ENCODE assay signal across 9 cellular contexts in the genomic region with DNA sequence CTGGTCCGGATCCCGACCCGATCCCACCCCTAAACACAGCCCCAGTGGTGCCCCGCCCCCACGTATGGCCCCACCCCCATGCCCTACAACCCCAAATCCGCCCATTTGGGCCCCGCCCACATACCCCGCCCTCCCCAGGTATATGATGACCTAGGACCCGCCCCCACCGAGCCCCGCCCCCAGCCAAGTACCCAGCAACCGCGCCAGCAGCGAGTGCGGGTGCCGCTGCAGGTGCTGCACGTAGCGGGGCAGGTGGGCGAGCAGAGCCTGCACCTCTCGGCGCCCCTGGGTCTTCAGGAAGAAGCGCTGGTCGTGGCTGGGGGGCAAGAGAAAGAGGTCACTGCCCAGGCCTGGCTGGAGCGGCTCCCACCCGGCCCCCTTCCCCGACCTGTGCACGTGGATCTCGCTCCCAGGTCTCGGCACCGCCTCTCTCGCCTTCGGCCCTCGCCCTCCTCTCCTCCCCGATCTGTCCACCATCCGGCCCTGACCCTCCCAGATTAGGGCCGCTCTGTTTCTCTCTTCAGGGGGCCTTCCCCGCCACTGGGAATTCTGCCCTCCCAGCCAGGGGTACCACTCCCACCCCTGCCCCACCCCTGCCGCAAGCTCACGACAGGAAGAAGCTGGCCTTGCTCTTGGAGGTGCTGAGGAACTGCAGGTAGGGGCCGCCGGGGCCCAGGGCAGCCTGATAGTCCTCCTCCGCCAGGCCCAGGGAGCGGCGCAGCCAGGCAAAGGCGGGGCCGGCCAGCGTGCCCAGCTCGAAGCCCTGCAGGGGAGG. TPM values are rescaled to one million over a fixed set of nuclear protein-coding genes. Genes with fewer than 3 reads are reported as not detected.
A peak's percentile ranks its signal among the peaks of the same experiment; 100 is the strongest.
DNase-seq lines count a peak whose midpoint lies in the region; ATAC-seq and TF ChIP-seq lines count a peak whose summit lies in the region.
"Had no signal": no experiment of that assay in that cellular context is flagged by ENCODE, and none has a peak within 500 bp of the region (broad histone marks: within the 10 kb centered on the region; RNA-seq: fewer than 3 reads in every experiment).

No MANE protein-coding gene starts in this region.

- peak; percentile 47 to 58 for ATAC-seq in naive thymus-derived CD8-positive, alpha-beta T cell
- no peak for ATAC-seq in HG02588 (IDR thresholded peaks at IDR 0.05; ENCODE audit: unreplicated experiment)

- H3K23me2 ChIP-seq in H9 (ENCODE audit: insufficient read length, low read depth, low read length, poor library complexity, severe bottlenecking) = peaks cover 16% of the 10 kb centered on the region

- H3K18ac ChIP-seq in H9 (ENCODE audit: insufficient read length, low read depth, low read length) = no peak overlapping the region

- H2BK15ac ChIP-seq in H9 (ENCODE audit: low read depth, low read length) = no peak overlapping the region

- H2BK5ac ChIP-seq in H9 (ENCODE audit: insufficient read length, low read length) = no peak overlapping the region

- CTCF ChIA-PET in mammary epithelial cell (lab: Charles Lee; ENCODE audit: low non-redundant PET) = no interaction called here

- H3K4ac ChIP-seq in H9 (ENCODE audit: low read depth, low read length) = no peak overlapping the region

- H3K27me3 Mint-ChIP-seq in H9 (ENCODE audit: low read depth) = peaks cover 25% of the 10 kb centered on the region
- H3K27me3 Mint-ChIP-seq in naive thymus-derived CD8-positive, alpha-beta T cell = peaks cover 0 to 7% (median 4%) of the 10 kb centered on the region in 5 donors

- peaks cover 21 to 34% of the 10 kb centered on the region in 2 experiments for H3K4me1 Mint-ChIP-seq in H9
- peaks cover 12 to 30% (median 25%) of the 10 kb centered on the region in 4 donors for H3K4me1 Mint-ChIP-seq in naive thymus-derived CD8-positive, alpha-beta T cell

- H4K20me1 ChIP-seq in H9 (ENCODE audit: control insufficient read depth, insufficient read depth, insufficient read length) (no peaks in the 10 kb centered on the region), mammary epithelial cell (ENCODE audit: insufficient read depth, low read length) (no peaks in the 10 kb centered on the region)

- H3K9me3 ChIP-seq in H9 (ENCODE audit: control insufficient read depth, low read depth, low read length) (no peaks in the 10 kb centered on the region), mammary epithelial cell (replicated peaks; ENCODE audit: insufficient read depth, low read length) (no peaks in the 10 kb centered on the region)

- H3T11ph ChIP-seq in H9 (ENCODE audit: low read length) = no peak overlapping the region

- peak overlapping the region; percentile 92 to 97 for H3K4me3 Mint-ChIP-seq in H9
- peak overlapping the region; percentile 59 to 83 (median 68) for H3K4me3 Mint-ChIP-seq in naive thymus-derived CD8-positive, alpha-beta T cell

- H3K36me3 Mint-ChIP-seq in H9 (ENCODE audit: insufficient read depth in 1 of 3, low read depth in 3 of 3) = peaks cover 2 to 6% (median 6%) of the 10 kb centered on the region in 3 experiments; a peak in 5 of 7 replicates
- no peaks in the 10 kb centered on the region for H3K36me3 Mint-ChIP-seq in naive thymus-derived CD8-positive, alpha-beta T cell

- H3K23ac ChIP-seq in H9 (ENCODE audit: insufficient read length, low read depth, low read length) = no peak overlapping the region

- intact Hi-C loops in mammary epithelial cell (cut with micrococcal nuclease) = no loop called here

- DNase-seq in H9 = peak; percentile 97
- peak; percentile 80 for DNase-seq in T-helper 22 cell (ENCODE audit: low read depth)
- peak; percentile 44 for DNase-seq in mammary epithelial cell
- DNase-seq in naive thymus-derived CD8-positive, alpha-beta T cell = peak in 9 of 10 donors; percentile 48 to 89 (median 68)
- no peak for DNase-seq in SIG-M5 treated with dmso at 0.1 percent for 504 hours (lab: John Stamatoyannopoulos, UW; ENCODE audit: unreplicated experiment)
- DNase-seq in inferior parietal cortex (ENCODE audit: extremely low spot score) = no peak
- no peak for DNase-seq in C1 segment of cervical spinal cord (lab: John Stamatoyannopoulos, UW)
- DNase-seq: left cardiac atrium had no signal

- no peak overlapping the region for H2BK12ac ChIP-seq in H9 (ENCODE audit: insufficient read length, low read depth, low read length)

- no peak overlapping the region for H2BK20ac ChIP-seq in H9 (ENCODE audit: low read depth, low read length, poor library complexity, severe bottlenecking)

- no peak overlapping the region for H4K5ac ChIP-seq in H9 (ENCODE audit: insufficient read length, low read depth, low read length)

- no peak overlapping the region for H2BK120ac ChIP-seq in H9 (ENCODE audit: low read depth, low read length, poor library complexity, severe bottlenecking)

- no peaks in the 10 kb centered on the region for H3K9me3 Mint-ChIP-seq in H9
- H3K9me3 Mint-ChIP-seq in naive thymus-derived CD8-positive, alpha-beta T cell = peaks cover 0 to 2% (median 0%) of the 10 kb centered on the region in 9 donors

- H3K79me2 ChIP-seq in H9 (ENCODE audit: insufficient read depth, low read length) (no peaks in the 10 kb centered on the region), mammary epithelial cell (ENCODE audit: insufficient read depth, low read length) (no peaks in the 10 kb centered on the region)

- TF ChIP-seq CTCF in H9 (conservative IDR thresholded peaks at IDR 0.05) = no peak
- no peak for TF ChIP-seq CTCF in mammary epithelial cell (conservative IDR thresholded peaks at IDR 0.05 in 1 of 2, IDR thresholded peaks at IDR 0.05 in 1 of 2; ENCODE audit: extremely low read depth in 1 of 2, insufficient read depth in 1 of 2, low read depth in 1 of 2, low read length in 2 of 2)

- no TSS peak for BruUV-seq in mammary epithelial cell (replicated peaks; lab: Mats Ljungman, UMichigan)

- H3K56ac ChIP-seq in H9 (ENCODE audit: insufficient read length, low read depth, low read length) = no peak overlapping the region

- dilution Hi-C loops in mammary epithelial cell (cut with HindIII; ENCODE audit: low sequenced_read_pairs) = no loop called here

- no peaks in the 10 kb centered on the region for H3K36me3 ChIP-seq in mammary epithelial cell (ENCODE audit: insufficient read depth, low read length)

- H3K27me3 ChIP-seq in H9 (ENCODE audit: insufficient read depth, low read length) (no peaks in the 10 kb centered on the region), mammary epithelial cell (ENCODE audit: insufficient read depth, low read length) (no peaks in the 10 kb centered on the region)

- POLR2A ChIA-PET in naive thymus-derived CD8-positive, alpha-beta T cell (lab: Charles Lee) = interaction anchor here (0.6 to 3.2 kb wide), 6 partner anchors 11 to 68 kb away, joined by 4 to 17 read pairs (median 8); a partner anchor contains a TSS

- H4K8ac ChIP-seq in H9 (replicated peaks; ENCODE audit: insufficient read length, low read depth, low read length) = no peak overlapping the region

- WGBS in H9 (ENCODE audit: extremely low coverage, insufficient read length, low lambda C conversion rate) = no CpG with 5 or more reads among the region's 48 CpGs
- WGBS in mammary epithelial cell (ENCODE audit: low coverage, missing lambda C conversion rate) = 29% methylated on average over 8 of the region's 48 CpGs

- H3K9ac ChIP-seq in H9 (ENCODE audit: extremely low read depth, insufficient read length, low read length) (peak overlapping the region; percentile 5), mammary epithelial cell (ENCODE audit: insufficient read depth, low read length) (peak overlapping the region; percentile 56)

- no peak overlapping the region for H3K27ac ChIP-seq in H9 (ENCODE audit: insufficient read length, low read depth, low read length)
- no peak overlapping the region for H3K27ac ChIP-seq in mammary epithelial cell (ENCODE audit: insufficient read depth, low read depth, low read length)

- H3K4me1 ChIP-seq in H9 (ENCODE audit: insufficient read depth, low read length) (peaks cover 2% of the 10 kb centered on the region; the same call in 1 of the 2 replicates), mammary epithelial cell (ENCODE audit: insufficient read depth, low read length) (peaks cover 35% of the 10 kb centered on the region)

- no peaks in the 10 kb centered on the region for H3K79me1 ChIP-seq in H9 (ENCODE audit: insufficient read depth, low read depth, low read length, poor library complexity, severe bottlenecking)

- H2AFZ ChIP-seq in H9 (ENCODE audit: low read length) (no peak overlapping the region), mammary epithelial cell (ENCODE audit: low read depth, low read length) (peak overlapping the region; percentile 96)

- in situ Hi-C loops in mammary epithelial cell (cut with MboI; ENCODE audit: low sequenced_read_pairs in 2 of 2) = loop anchor here in 1 of 2 donors (10.0 kb wide), 1 partner anchor 343 kb away; no protein-coding TSS in a partner anchor

- no peak overlapping the region; a peak in 1 of 7 replicates for H3K27ac Mint-ChIP-seq in H9
- no peak overlapping the region for H3K27ac Mint-ChIP-seq in naive thymus-derived CD8-positive, alpha-beta T cell

- H3K4me3 ChIP-seq in mammary epithelial cell (replicated peaks in 1 of 3; ENCODE audit: insufficient read depth in 1 of 3, low read depth in 2 of 3, low read length in 3 of 3) = peak overlapping the region; percentile 62 to 73 (median 62)

- H4K91ac ChIP-seq in H9 (ENCODE audit: insufficient read length, low read depth, low read length) = no peak overlapping the region

- H2AK5ac ChIP-seq in H9 (ENCODE audit: insufficient read length, low read length) = no peak overlapping the region

- peak overlapping the region; percentile 93 for H3K4me2 ChIP-seq in H9 (ENCODE audit: insufficient read depth, insufficient read length, low read length)
- peak overlapping the region; percentile 93 for H3K4me2 ChIP-seq in mammary epithelial cell (ENCODE audit: insufficient read depth, low read depth, low read length)

- H3K14ac ChIP-seq in H9 (ENCODE audit: insufficient read depth, low read length) = peak overlapping the region; percentile 4; the same call in 1 of the 2 replicates

RNA-seq across cellular contexts. Expression of a gene that starts 2.9 kb away (rescaled TPM):
- total RNA-seq in H9 (2021) (9.0 and 11.6 TPM in 2 replicates), mammary epithelial cell (10 to 100 TPM in 1 of 2 donors, 1 to 10 TPM in 1; 6.7 to 11.8 TPM)
- 4.4 TPM for polyA plus RNA-seq in mammary epithelial cell
- polyA minus RNA-seq in mammary epithelial cell = 0.41 TPM
- total RNA-seq in naive thymus-derived CD8-positive, alpha-beta T cell = 1 to 10 TPM; 1.8 to 2.0 TPM
- polyA plus RNA-seq in naive thymus-derived CD8-positive, alpha-beta T cell = under 1 TPM in 2 of 3 donors, not detected in 1; 0.28 to 0.46 TPM

RNA-seq across cellular contexts. Expression of a gene that starts 10.0 kb away (rescaled TPM):
- total RNA-seq in H9 (2021) (44.7 and 46.1 TPM in 2 replicates), mammary epithelial cell (10 to 100 TPM; 10.0 to 48.7 TPM)
- 45.2 TPM for polyA plus RNA-seq in mammary epithelial cell
- 74.8 TPM for polyA minus RNA-seq in mammary epithelial cell
- 10 to 100 TPM; 71.1 to 74.6 TPM for total RNA-seq in naive thymus-derived CD8-positive, alpha-beta T cell
- polyA plus RNA-seq in naive thymus-derived CD8-positive, alpha-beta T cell = 10 to 100 TPM; 28.5 to 34.7 (median 34.2) TPM

RNA-seq across cellular contexts. Expression of a gene that starts 10.8 kb away (rescaled TPM):
- total RNA-seq in H9 (2021) (15.4 and 16.5 TPM in 2 replicates), mammary epithelial cell (10 to 100 TPM; 14.3 to 19.6 TPM)
- polyA plus RNA-seq in mammary epithelial cell = 21.9 TPM
- polyA minus RNA-seq in mammary epithelial cell = 50.2 TPM
- total RNA-seq in naive thymus-derived CD8-positive, alpha-beta T cell = 10 to 100 TPM; 47.0 to 47.5 TPM
- polyA plus RNA-seq in naive thymus-derived CD8-positive, alpha-beta T cell = 10 to 100 TPM; 19.8 to 34.4 (median 22.1) TPM

RNA-seq across cellular contexts. Expression of a gene that starts 28.2 kb away (rescaled TPM):
- total RNA-seq in H9 (2021) (29.8 and 30.2 TPM in 2 replicates), mammary epithelial cell (10 to 100 TPM; 28.8 to 29.5 TPM)
- polyA plus RNA-seq in mammary epithelial cell = 26.6 TPM
- 14.6 TPM for polyA minus RNA-seq in mammary epithelial cell
- total RNA-seq in naive thymus-derived CD8-positive, alpha-beta T cell = 100 to 1,000 TPM; 102 to 110 TPM
- 10 to 100 TPM; 29.8 to 42.8 (median 30.3) TPM for polyA plus RNA-seq in naive thymus-derived CD8-positive, alpha-beta T cell

RNA-seq across cellular contexts. Expression of a gene that starts 50.2 kb away (rescaled TPM):
- 31.6 and 41.9 TPM in 2 replicates for total RNA-seq in H9 (2021)
- 10 to 100 TPM; 42.0 to 57.9 TPM for total RNA-seq in mammary epithelial cell
- 65.8 TPM for polyA plus RNA-seq in mammary epithelial cell
- 52.1 TPM for polyA minus RNA-seq in mammary epithelial cell
- total RNA-seq in naive thymus-derived CD8-positive, alpha-beta T cell = 10 to 100 TPM; 52.2 to 57.1 TPM
- polyA plus RNA-seq in naive thymus-derived CD8-positive, alpha-beta T cell = under 1 TPM in 2 of 3 donors, not detected in 1; 0.07 to 0.22 TPM

Comparison
In these comparisons a context has a peak if more than half of its experiments do, and no peak if none do; other contexts are left out.
1. DNase-seq: peak in H9 (single experiment), T-helper 22 cell (single experiment), mammary epithelial cell (single experiment) and naive thymus-derived CD8-positive, alpha-beta T cell (9 of 10); none in SIG-M5 treated with dmso at 0.1 percent for 504 hours (single experiment), inferior parietal cortex (single experiment) and C1 segment of cervical spinal cord (0 of 14).